18 cellular contexts compared by ENCODE assay signal in genomic region chr5:624118-624950, GRCh38.
"Had no signal": no experiment of that assay in that cellular context is flagged by ENCODE, and none has a peak within 500 bp of the region (broad histone marks: within the 10 kb centered on the region; RNA-seq: fewer than 3 reads in every experiment).

No MANE protein-coding gene starts in this region.

- H3K9ac ChIP-seq: parathyroid adenoma had no signal

- H3K9me3 ChIP-seq: neutrophil, thoracic aorta, upper lobe of left lung had no signal

- H3K27me3 Mint-ChIP-seq: activated B cell treated with CpG ODN at 0.5 μM for 24 hours; activated CD4-positive, alpha-beta memory T cell treated with anti-CD3 and anti-CD28 coated beads for 36 hours; activated naive CD8-positive, alpha-beta T cell treated with anti-CD3 and anti-CD28 coated beads, Interleukin-2, amount 50 U/mL, for 24 hours; T-helper 17 cell had no signal

- H3K4me1 Mint-ChIP-seq: activated B cell treated with CpG ODN at 0.5 μM for 24 hours; activated naive CD8-positive, alpha-beta T cell treated with anti-CD3 and anti-CD28 coated beads, Interleukin-2, amount 50 U/mL, for 24 hours had no signal

- DNase-seq: activated B cell treated with CpG ODN at 0.5 μM for 24 hours; activated CD4-positive, alpha-beta memory T cell treated with anti-CD3 and anti-CD28 coated beads for 36 hours; activated CD4-positive, alpha-beta T cell treated with anti-CD3 and anti-CD28 coated beads for 4 hours; activated naive CD4-positive, alpha-beta T cell treated with anti-CD3 and anti-CD28 coated beads, Interleukin-2, amount 50 U/mL, for 16 hours; activated naive CD8-positive, alpha-beta T cell treated with anti-CD3 and anti-CD28 coated beads, Interleukin-2, amount 50 U/mL, for 24 hours; activated T-cell treated with anti-CD3 and anti-CD28 coated beads, Interleukin-2, amount 50 U/mL, for 48 hours; effector CD4-positive, alpha-beta T cell; foreskin keratinocyte; mesenchymal stem cell; stimulated activated CD4-positive, alpha-beta T cell treated with anti-CD3 and anti-CD28 coated beads, Interleukin-4, amount 100 ng/mL, for 1 hour; stimulated activated naive CD4-positive, alpha-beta T cell treated with Interleukin-2 at 50 U/mL for 16 hours; SW 1271 had no signal

- H3K4me1 ChIP-seq: foreskin keratinocyte, parathyroid adenoma, upper lobe of left lung had no signal

- H3K27ac Mint-ChIP-seq: activated B cell treated with CpG ODN at 0.5 μM for 24 hours; activated CD4-positive, alpha-beta memory T cell treated with anti-CD3 and anti-CD28 coated beads for 36 hours; activated naive CD8-positive, alpha-beta T cell treated with anti-CD3 and anti-CD28 coated beads, Interleukin-2, amount 50 U/mL, for 24 hours; T-helper 17 cell had no signal

- H3K4me3 ChIP-seq: SK-N-MC, thoracic aorta, upper lobe of left lung had no signal

- ATAC-seq: activated naive CD8-positive, alpha-beta T cell treated with anti-CD3 and anti-CD28 coated beads, Interleukin-2, amount 50 U/mL, for 24 hours; foreskin keratinocyte; T-helper 17 cell had no signal

- H3K27me3 ChIP-seq: foreskin keratinocyte, neutrophil, upper lobe of left lung had no signal

- H3K4me3 Mint-ChIP-seq: activated B cell treated with CpG ODN at 0.5 μM for 24 hours; activated CD4-positive, alpha-beta memory T cell treated with anti-CD3 and anti-CD28 coated beads for 36 hours; activated naive CD8-positive, alpha-beta T cell treated with anti-CD3 and anti-CD28 coated beads, Interleukin-2, amount 50 U/mL, for 24 hours had no signal

- H3K9me3 Mint-ChIP-seq: activated B cell treated with CpG ODN at 0.5 μM for 24 hours; activated CD4-positive, alpha-beta memory T cell treated with anti-CD3 and anti-CD28 coated beads for 36 hours; activated naive CD8-positive, alpha-beta T cell treated with anti-CD3 and anti-CD28 coated beads, Interleukin-2, amount 50 U/mL, for 24 hours had no signal

- H3K27ac ChIP-seq: foreskin keratinocyte, neutrophil, parathyroid adenoma, SK-N-MC, thoracic aorta, upper lobe of left lung had no signal
